In the genomic region with DNA sequence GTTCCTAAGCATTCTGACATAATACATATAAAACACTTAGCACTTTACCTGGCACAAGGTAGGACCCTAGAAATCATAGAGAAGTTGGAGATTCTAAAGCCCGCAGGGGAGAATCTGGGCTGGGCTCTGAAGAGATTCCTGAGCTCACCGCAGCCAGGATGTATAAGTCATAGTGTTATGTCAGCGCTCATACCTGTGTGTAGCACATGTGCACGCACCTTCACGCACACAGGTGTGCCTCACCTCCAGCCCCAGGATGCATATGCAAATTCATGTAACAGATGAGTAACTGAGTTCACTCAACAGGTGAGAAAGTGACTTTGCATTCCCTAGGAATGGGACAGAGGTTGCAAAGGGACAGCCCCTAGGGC, we compare ENCODE assay signal across 22 cellular contexts. TPM values are rescaled to one million over a fixed set of nuclear protein-coding genes. Genes with fewer than 3 reads are reported as not detected.
DNase-seq lines count a peak whose midpoint lies in the region; ATAC-seq and TF ChIP-seq lines count a peak whose summit lies in the region.
"Had no signal": no experiment of that assay in that cellular context is flagged by ENCODE, and none has a peak within 500 bp of the region (broad histone marks: within the 10 kb centered on the region; RNA-seq: fewer than 3 reads in every experiment).

No MANE protein-coding gene starts in this region.

- H3K4ac ChIP-seq in trophoblast cell (ENCODE audit: low read depth, low read length) = no peak overlapping the region

- peak overlapping the region; percentile 46 for H3K4me2 ChIP-seq in trophoblast cell (ENCODE audit: low read length)

- H3K79me2 ChIP-seq in trophoblast cell (ENCODE audit: control insufficient read depth, insufficient read depth, low read length, poor library complexity) = peaks cover 2% of the 10 kb centered on the region

- peak overlapping the region; percentile 69 for H3K14ac ChIP-seq in trophoblast cell (ENCODE audit: low read length)

- WGBS in trophoblast cell (ENCODE audit: extremely low coverage, insufficient coverage, insufficient read length) = no CpG with 5 or more reads among the region's 5 CpGs
- 82 to 95% (median 90%) methylated on average over 5 of the region's 5 CpGs for whole genome bisulfite sequencing in adrenal gland, 4 donors

- no peaks in the 10 kb centered on the region for H3K9me3 ChIP-seq in trophoblast cell (ENCODE audit: insufficient read depth, low read depth, low read length)
- H3K9me3 ChIP-seq in adrenal gland (replicated peaks in 1 of 3) = no peaks in the 10 kb centered on the region
- peaks cover 0 to 1% (median 0%) of the 10 kb centered on the region in 3 donors for H3K9me3 ChIP-seq in gastrocnemius medialis
- H3K9me3 ChIP-seq: gastroesophageal sphincter, psoas muscle had no signal

- H3K27ac Mint-ChIP-seq in Calu3 (ENCODE audit: unreplicated experiment) = peak overlapping the region; percentile 90
- H3K27ac Mint-ChIP-seq: T-helper 17 cell had no signal

- peak; percentile 76 for DNase-seq in Calu3
- DNase-seq in NCI-H526 treated with DMSO at 0.1 percent for 48 hours (lab: John Stamatoyannopoulos, UW) = peak; percentile 65
- DNase-seq in epithelial cell of prostate (ENCODE audit: low read depth, low spot score) = peak; percentile 99
- DNase-seq in trophoblast cell = peak; percentile 98 to 99
- no peak for DNase-seq in NCI-H2196 treated with DMSO at 0.1 percent for 48 hours (lab: John Stamatoyannopoulos, UW; ENCODE audit: unreplicated experiment)
- no peak for DNase-seq in NCI-H1436 (lab: John Stamatoyannopoulos, UW)
- DNase-seq in adrenal gland = no peak
- no peak for DNase-seq in gastrocnemius medialis
- DNase-seq: activated CD4-positive, CD25-positive, alpha-beta regulatory T cell; activated effector memory CD4-positive, alpha-beta T cell treated with anti-CD3 and anti-CD28 coated beads, Interleukin-2, amount 50 U/mL, for 16 hours; amygdala; CD8-positive, alpha-beta memory T cell; effector memory CD4-positive, alpha-beta T cell; HCEC 1CT; NCI-H1694 treated with DMSO at 0.1 percent for 48 hours; NCI-H446; psoas muscle; SHP77 treated with DMSO at 0.1 percent for 48 hours; stimulated activated naive CD4-positive, alpha-beta T cell had no signal

- CTCF ChIA-PET in Calu3 (lab: Charles Lee) = interaction anchor here (0.6 to 2.2 kb wide), 15 partner anchors 10 to 530 kb away, joined by 3 to 12 read pairs (median 4); a partner anchor contains a TSS

- H3K36me3 Mint-ChIP-seq in Calu3 (ENCODE audit: insufficient read depth, unreplicated experiment) = peaks cover 32% of the 10 kb centered on the region
- H3K36me3 Mint-ChIP-seq: naive thymus-derived CD8-positive, alpha-beta T cell had no signal

- H3K4me1 ChIP-seq in trophoblast cell (ENCODE audit: control insufficient read depth in 1 of 2, insufficient read depth in 2 of 2, low read length in 2 of 2) = peaks cover 13 to 17% of the 10 kb centered on the region in 2 experiments
- H3K4me1 ChIP-seq in adrenal gland (replicated peaks in 1 of 2) = no peaks in the 10 kb centered on the region
- H3K4me1 ChIP-seq in gastrocnemius medialis = no peaks in the 10 kb centered on the region
- H3K4me1 ChIP-seq: gastroesophageal sphincter, psoas muscle had no signal

- intact Hi-C loops in Calu3 (cut with micrococcal nuclease; ENCODE audit: unreplicated experiment) = loop anchor here (2.0 kb wide), 1 partner anchor 56 kb away; no protein-coding TSS in a partner anchor
- intact Hi-C loops in adrenal gland (cut with DNase I) = no loop called here
- intact Hi-C loops in gastrocnemius medialis (cut with DNase I; ENCODE audit: low total_unique reads) = no loop called here

- ATAC-seq in gastrocnemius medialis = no peak
- ATAC-seq: gastroesophageal sphincter; naive thymus-derived CD8-positive, alpha-beta T cell; psoas muscle; T-helper 17 cell had no signal

- no peak overlapping the region for H2AFZ ChIP-seq in trophoblast cell (ENCODE audit: insufficient read depth, low read length, poor library complexity)

- H3K4me3 ChIP-seq in trophoblast cell (ENCODE audit: low read depth, low read length) (no peak overlapping the region), adrenal gland (no peak overlapping the region), gastrocnemius medialis (no peak overlapping the region)
- H3K4me3 ChIP-seq: gastroesophageal sphincter, psoas muscle had no signal

- in situ Hi-C loops in gastrocnemius medialis (cut with MboI; ENCODE audit: low sequenced_read_pairs in 4 of 4) = no loop called here

- H3K27ac ChIP-seq in epithelial cell of prostate (peak overlapping the region; percentile 100), trophoblast cell (ENCODE audit: low read depth, low read length) (peak overlapping the region; percentile 74), adrenal gland (no peak overlapping the region), gastrocnemius medialis (no peak overlapping the region)
- H3K27ac ChIP-seq: gastroesophageal sphincter, psoas muscle had no signal

- peak overlapping the region; percentile 52 for H2BK12ac ChIP-seq in trophoblast cell (ENCODE audit: low read length)

- no peak for TF ChIP-seq POLR2A in adrenal gland (IDR thresholded peaks at IDR 0.05)
- no peak for TF ChIP-seq POLR2A in gastrocnemius medialis (IDR thresholded peaks at IDR 0.05)

- no peaks in the 10 kb centered on the region for H3K27me3 Mint-ChIP-seq in Calu3 (ENCODE audit: unreplicated experiment)

- TF ChIP-seq CTCF in Calu3 (IDR thresholded peaks at IDR 0.05; ENCODE audit: unreplicated experiment) (no peak), adrenal gland (IDR thresholded peaks at IDR 0.05) (no peak), gastrocnemius medialis (IDR thresholded peaks at IDR 0.05 in 4 of 5, conservative IDR thresholded peaks at IDR 0.05 in 1 of 5) (no peak)

- H3K9me3 Mint-ChIP-seq in Calu3 (ENCODE audit: low read depth, unreplicated experiment) = no peaks in the 10 kb centered on the region

- H3K9ac ChIP-seq in trophoblast cell (ENCODE audit: low read length) = no peak overlapping the region

- peak overlapping the region; percentile 68 for H2BK120ac ChIP-seq in trophoblast cell (ENCODE audit: insufficient read depth, low read length, poor library complexity)

- H4K8ac ChIP-seq in trophoblast cell (ENCODE audit: low read depth, low read length) = peak overlapping the region; percentile 58

- H3K23ac ChIP-seq in trophoblast cell (ENCODE audit: low read length) = no peak overlapping the region

- H3K27me3 ChIP-seq in trophoblast cell (ENCODE audit: insufficient read depth, low read length) = no peaks in the 10 kb centered on the region
- H3K27me3 ChIP-seq in adrenal gland = peaks cover 4% of the 10 kb centered on the region
- peaks cover 0 to 4% (median 2%) of the 10 kb centered on the region in 3 donors for H3K27me3 ChIP-seq in gastrocnemius medialis

- H3K4me1 Mint-ChIP-seq in Calu3 (ENCODE audit: low read depth, unreplicated experiment) = peaks cover 60% of the 10 kb centered on the region
- H3K4me1 Mint-ChIP-seq: CD8-positive, alpha-beta memory T cell had no signal

- peaks cover 12% of the 10 kb centered on the region for H3K79me1 ChIP-seq in trophoblast cell (ENCODE audit: low read length)

- H3K4me3 Mint-ChIP-seq in Calu3 (ENCODE audit: low read depth, unreplicated experiment) = peak overlapping the region; percentile 54
- H3K4me3 Mint-ChIP-seq: CD8-positive, alpha-beta memory T cell; naive thymus-derived CD8-positive, alpha-beta T cell; T-helper 17 cell had no signal

- no peak overlapping the region for H4K12ac ChIP-seq in trophoblast cell (ENCODE audit: low read depth, low read length)

- no peak overlapping the region for H2AK5ac ChIP-seq in trophoblast cell (ENCODE audit: low read length)

- peak overlapping the region; percentile 72 for H4K91ac ChIP-seq in trophoblast cell (ENCODE audit: low read depth, low read length)

- peak overlapping the region; percentile 87 for H2BK5ac ChIP-seq in trophoblast cell (ENCODE audit: low read depth, low read length, poor library complexity)

- no TSS peak for BruUV-seq in Calu3 (replicated peaks; lab: Mats Ljungman, UMichigan)

- H3K36me3 ChIP-seq in trophoblast cell (ENCODE audit: control insufficient read depth in 1 of 2, insufficient read depth in 2 of 2, low read length in 2 of 2) (no peaks in the 10 kb centered on the region), adrenal gland (replicated peaks in 1 of 2) (no peaks in the 10 kb centered on the region), gastrocnemius medialis (no peaks in the 10 kb centered on the region)
- H3K36me3 ChIP-seq: gastroesophageal sphincter had no signal

- no peak overlapping the region for H3K18ac ChIP-seq in trophoblast cell (ENCODE audit: low read length)

RNA-seq across cellular contexts. Expression of a gene that starts 7.9 kb away (rescaled TPM):
- total RNA-seq in Calu3 (2022) = 118 and 136 TPM in 2 replicates
- 402 and 444 TPM in 2 replicates for polyA plus RNA-seq in trophoblast cell (2013)
- total RNA-seq in adrenal gland = 10 to 100 TPM in 5 of 8 donors, 1 to 10 TPM in 3; 3.1 to 74.2 (median 24.4) TPM
- 10 to 100 TPM in 1 of 3 donors, 1 to 10 TPM in 2; 6.7 to 19.2 (median 6.7) TPM for polyA plus RNA-seq in adrenal gland
- 1 to 10 TPM in 2 of 4 donors, under 1 TPM in 1, not detected in 1; 0.41 to 1.2 (median 1.2) TPM for total RNA-seq in gastrocnemius medialis
- total RNA-seq: naive thymus-derived CD8-positive, alpha-beta T cell; T-helper 17 cell had no signal
- polyA plus RNA-seq: CD8-positive, alpha-beta memory T cell; naive thymus-derived CD8-positive, alpha-beta T cell had no signal

Comparison
In these comparisons a context has a peak if more than half of its experiments do, and no peak if none do; other contexts are left out.
1. DNase-seq: peak in Calu3 (single experiment), NCI-H526 treated with DMSO at 0.1 percent for 48 hours (single experiment), epithelial cell of prostate (single experiment) and trophoblast cell (2 of 2); none in NCI-H2196 treated with DMSO at 0.1 percent for 48 hours (single experiment), NCI-H1436 (single experiment), adrenal gland (0 of 7) and gastrocnemius medialis (0 of 2).
2. H3K27ac ChIP-seq: peak in epithelial cell of prostate (single experiment) and trophoblast cell (single experiment); none in adrenal gland (0 of 5) and gastrocnemius medialis (0 of 4).